In the genomic region with DNA sequence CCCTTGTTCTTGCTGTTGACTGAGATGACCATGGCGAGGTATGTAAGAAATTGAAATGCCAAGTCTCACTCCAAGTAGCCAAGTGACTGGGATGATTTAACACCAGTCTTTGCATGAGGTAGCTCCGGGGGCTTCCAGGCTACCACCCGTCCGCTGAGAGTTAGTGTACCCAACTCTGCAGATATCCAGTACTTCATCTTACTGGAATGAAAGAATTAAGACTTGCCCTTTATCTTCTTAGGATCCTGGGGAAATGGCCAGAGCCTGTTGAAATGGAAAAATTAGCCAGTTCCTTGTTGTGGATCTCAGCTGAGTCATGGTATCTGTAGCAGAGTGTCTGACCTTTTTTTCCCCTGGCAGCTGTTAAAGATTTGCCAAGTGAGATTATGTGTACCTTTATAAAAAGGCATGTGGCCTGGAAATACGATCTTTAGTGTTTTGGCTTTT, we compare ENCODE assay signal across 1 cellular context.
TF ChIP-seq lines count a peak whose summit lies in the region.

No MANE protein-coding gene starts in this region.

TF ChIP-seq in K562, 482 proteins besides CTCF, POLR2A, EP300 and RAD21 (continued from another document and continues in another):
- TF ChIP-seq, protein P1, sequence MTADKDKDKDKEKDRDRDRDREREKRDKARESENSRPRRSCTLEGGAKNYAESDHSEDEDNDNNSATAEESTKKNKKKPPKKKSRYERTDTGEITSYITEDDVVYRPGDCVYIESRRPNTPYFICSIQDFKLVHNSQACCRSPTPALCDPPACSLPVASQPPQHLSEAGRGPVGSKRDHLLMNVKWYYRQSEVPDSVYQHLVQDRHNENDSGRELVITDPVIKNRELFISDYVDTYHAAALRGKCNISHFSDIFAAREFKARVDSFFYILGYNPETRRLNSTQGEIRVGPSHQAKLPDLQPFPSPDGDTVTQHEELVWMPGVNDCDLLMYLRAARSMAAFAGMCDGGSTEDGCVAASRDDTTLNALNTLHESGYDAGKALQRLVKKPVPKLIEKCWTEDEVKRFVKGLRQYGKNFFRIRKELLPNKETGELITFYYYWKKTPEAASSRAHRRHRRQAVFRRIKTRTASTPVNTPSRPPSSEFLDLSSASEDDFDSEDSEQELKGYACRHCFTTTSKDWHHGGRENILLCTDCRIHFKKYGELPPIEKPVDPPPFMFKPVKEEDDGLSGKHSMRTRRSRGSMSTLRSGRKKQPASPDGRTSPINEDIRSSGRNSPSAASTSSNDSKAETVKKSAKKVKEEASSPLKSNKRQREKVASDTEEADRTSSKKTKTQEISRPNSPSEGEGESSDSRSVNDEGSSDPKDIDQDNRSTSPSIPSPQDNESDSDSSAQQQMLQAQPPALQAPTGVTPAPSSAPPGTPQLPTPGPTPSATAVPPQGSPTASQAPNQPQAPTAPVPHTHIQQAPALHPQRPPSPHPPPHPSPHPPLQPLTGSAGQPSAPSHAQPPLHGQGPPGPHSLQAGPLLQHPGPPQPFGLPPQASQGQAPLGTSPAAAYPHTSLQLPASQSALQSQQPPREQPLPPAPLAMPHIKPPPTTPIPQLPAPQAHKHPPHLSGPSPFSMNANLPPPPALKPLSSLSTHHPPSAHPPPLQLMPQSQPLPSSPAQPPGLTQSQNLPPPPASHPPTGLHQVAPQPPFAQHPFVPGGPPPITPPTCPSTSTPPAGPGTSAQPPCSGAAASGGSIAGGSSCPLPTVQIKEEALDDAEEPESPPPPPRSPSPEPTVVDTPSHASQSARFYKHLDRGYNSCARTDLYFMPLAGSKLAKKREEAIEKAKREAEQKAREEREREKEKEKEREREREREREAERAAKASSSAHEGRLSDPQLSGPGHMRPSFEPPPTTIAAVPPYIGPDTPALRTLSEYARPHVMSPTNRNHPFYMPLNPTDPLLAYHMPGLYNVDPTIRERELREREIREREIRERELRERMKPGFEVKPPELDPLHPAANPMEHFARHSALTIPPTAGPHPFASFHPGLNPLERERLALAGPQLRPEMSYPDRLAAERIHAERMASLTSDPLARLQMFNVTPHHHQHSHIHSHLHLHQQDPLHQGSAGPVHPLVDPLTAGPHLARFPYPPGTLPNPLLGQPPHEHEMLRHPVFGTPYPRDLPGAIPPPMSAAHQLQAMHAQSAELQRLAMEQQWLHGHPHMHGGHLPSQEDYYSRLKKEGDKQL (CRISPR knock-in tag; IDR thresholded peaks at IDR 0.05; ENCODE audit: borderline replicate concordance): no peak
- TF ChIP-seq ELF1 (tag; IDR thresholded peaks at IDR 0.05) (no peak), ZNF77 (CRISPR knock-in tag; IDR thresholded peaks at IDR 0.05) (no peak), CBX5 (IDR thresholded peaks at IDR 0.05; ENCODE audit: borderline replicate concordance, low read depth) (no peak), JUN (IDR thresholded peaks at IDR 0.05; ENCODE audit: borderline replicate concordance, low read depth, low read length) (0 out of 2 replicates have a peak, but pooled peaks have one; percentile 2), JUN (CRISPR knock-in tag; IDR thresholded peaks at IDR 0.05; ENCODE audit: borderline replicate concordance) (no peak), NFATC3 (IDR thresholded peaks at IDR 0.05) (no peak), ZBED1 (IDR thresholded peaks at IDR 0.05) (no peak), ZNF586 (CRISPR knock-in tag; conservative IDR thresholded peaks at IDR 0.05) (no peak), NR2C1 (IDR thresholded peaks at IDR 0.05) (no peak), NR2C1 (tag; IDR thresholded peaks at IDR 0.05) (peak; percentile 49; the same call in 1 of the 2 replicates), DNMT1 (IDR thresholded peaks at IDR 0.05) (no peak), HLTF (IDR thresholded peaks at IDR 0.05) (no peak), GATAD2A (IDR thresholded peaks at IDR 0.05) (no peak), SMAD2 (IDR thresholded peaks at IDR 0.05; ENCODE audit: low read depth, low read length) (no peak), EGR1 (conservative IDR thresholded peaks at IDR 0.05) (no peak), CEBPG (CRISPR knock-in tag; IDR thresholded peaks at IDR 0.05) (no peak), CEBPG (tag; conservative IDR thresholded peaks at IDR 0.05 in 1 of 2, IDR thresholded peaks at IDR 0.05 in 1 of 2) (no peak), POU5F1 (IDR thresholded peaks at IDR 0.05; ENCODE audit: borderline replicate concordance, low read depth, low read length, partially characterized antibody) (no peak), ZNF174 (CRISPR knock-in tag; IDR thresholded peaks at IDR 0.05) (no peak), PPARD (CRISPR knock-in tag; IDR thresholded peaks at IDR 0.05) (no peak), BACH1 (tag; IDR thresholded peaks at IDR 0.05) (peak; percentile 89), CSDE1 (IDR thresholded peaks at IDR 0.05) (no peak), GTF2F1 (IDR thresholded peaks at IDR 0.05; ENCODE audit: low read depth, low read length) (no peak), MXI1 (IDR thresholded peaks at IDR 0.05; ENCODE audit: low read depth, low read length) (no peak), STAG1 (CRISPR knock-in tag; IDR thresholded peaks at IDR 0.05; ENCODE audit: borderline replicate concordance) (no peak), ZNF124 (CRISPR knock-in tag; IDR thresholded peaks at IDR 0.05) (no peak), ZSCAN32 (CRISPR knock-in tag; IDR thresholded peaks at IDR 0.05) (no peak), HDAC3 (IDR thresholded peaks at IDR 0.05; ENCODE audit: borderline replicate concordance, partially characterized antibody) (no peak), MAFK (IDR thresholded peaks at IDR 0.05; ENCODE audit: low read length) (peak; percentile 70; the same call in 1 of the 2 replicates), KDM4B (IDR thresholded peaks at IDR 0.05; ENCODE audit: borderline replicate concordance in 2 of 2, low read depth in 1 of 2) (no peak), MEF2A (IDR thresholded peaks at IDR 0.05; ENCODE audit: control insufficient read depth, low read depth, low read length) (no peak), GATA2 (CRISPR knock-in tag; IDR thresholded peaks at IDR 0.05) (peak; percentile 20; the same call in 1 of the 2 replicates), DDX20 (tag; IDR thresholded peaks at IDR 0.05; ENCODE audit: low read depth) (no peak)
- TF ChIP-seq, protein P2, sequence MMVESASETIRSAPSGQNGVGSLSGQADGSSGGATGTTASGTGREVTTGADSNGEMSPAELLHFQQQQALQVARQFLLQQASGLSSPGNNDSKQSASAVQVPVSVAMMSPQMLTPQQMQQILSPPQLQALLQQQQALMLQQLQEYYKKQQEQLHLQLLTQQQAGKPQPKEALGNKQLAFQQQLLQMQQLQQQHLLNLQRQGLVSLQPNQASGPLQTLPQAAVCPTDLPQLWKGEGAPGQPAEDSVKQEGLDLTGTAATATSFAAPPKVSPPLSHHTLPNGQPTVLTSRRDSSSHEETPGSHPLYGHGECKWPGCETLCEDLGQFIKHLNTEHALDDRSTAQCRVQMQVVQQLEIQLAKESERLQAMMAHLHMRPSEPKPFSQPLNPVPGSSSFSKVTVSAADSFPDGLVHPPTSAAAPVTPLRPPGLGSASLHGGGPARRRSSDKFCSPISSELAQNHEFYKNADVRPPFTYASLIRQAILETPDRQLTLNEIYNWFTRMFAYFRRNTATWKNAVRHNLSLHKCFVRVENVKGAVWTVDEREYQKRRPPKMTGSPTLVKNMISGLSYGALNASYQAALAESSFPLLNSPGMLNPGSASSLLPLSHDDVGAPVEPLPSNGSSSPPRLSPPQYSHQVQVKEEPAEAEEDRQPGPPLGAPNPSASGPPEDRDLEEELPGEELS (CRISPR knock-in tag; IDR thresholded peaks at IDR 0.05; ENCODE audit: borderline replicate concordance): no peak
- TF ChIP-seq, protein P3, sequence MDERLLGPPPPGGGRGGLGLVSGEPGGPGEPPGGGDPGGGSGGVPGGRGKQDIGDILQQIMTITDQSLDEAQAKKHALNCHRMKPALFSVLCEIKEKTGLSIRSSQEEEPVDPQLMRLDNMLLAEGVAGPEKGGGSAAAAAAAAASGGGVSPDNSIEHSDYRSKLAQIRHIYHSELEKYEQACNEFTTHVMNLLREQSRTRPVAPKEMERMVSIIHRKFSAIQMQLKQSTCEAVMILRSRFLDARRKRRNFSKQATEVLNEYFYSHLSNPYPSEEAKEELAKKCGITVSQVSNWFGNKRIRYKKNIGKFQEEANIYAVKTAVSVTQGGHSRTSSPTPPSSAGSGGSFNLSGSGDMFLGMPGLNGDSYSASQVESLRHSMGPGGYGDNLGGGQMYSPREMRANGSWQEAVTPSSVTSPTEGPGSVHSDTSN (CRISPR knock-in tag; IDR thresholded peaks at IDR 0.05; ENCODE audit: low read depth): no peak
- TF ChIP-seq, protein P3 (tag; conservative IDR thresholded peaks at IDR 0.05; ENCODE audit: low read depth): 0 out of 2 replicates have a peak, but pooled peaks have one; percentile 29
- TF ChIP-seq, protein P4, sequence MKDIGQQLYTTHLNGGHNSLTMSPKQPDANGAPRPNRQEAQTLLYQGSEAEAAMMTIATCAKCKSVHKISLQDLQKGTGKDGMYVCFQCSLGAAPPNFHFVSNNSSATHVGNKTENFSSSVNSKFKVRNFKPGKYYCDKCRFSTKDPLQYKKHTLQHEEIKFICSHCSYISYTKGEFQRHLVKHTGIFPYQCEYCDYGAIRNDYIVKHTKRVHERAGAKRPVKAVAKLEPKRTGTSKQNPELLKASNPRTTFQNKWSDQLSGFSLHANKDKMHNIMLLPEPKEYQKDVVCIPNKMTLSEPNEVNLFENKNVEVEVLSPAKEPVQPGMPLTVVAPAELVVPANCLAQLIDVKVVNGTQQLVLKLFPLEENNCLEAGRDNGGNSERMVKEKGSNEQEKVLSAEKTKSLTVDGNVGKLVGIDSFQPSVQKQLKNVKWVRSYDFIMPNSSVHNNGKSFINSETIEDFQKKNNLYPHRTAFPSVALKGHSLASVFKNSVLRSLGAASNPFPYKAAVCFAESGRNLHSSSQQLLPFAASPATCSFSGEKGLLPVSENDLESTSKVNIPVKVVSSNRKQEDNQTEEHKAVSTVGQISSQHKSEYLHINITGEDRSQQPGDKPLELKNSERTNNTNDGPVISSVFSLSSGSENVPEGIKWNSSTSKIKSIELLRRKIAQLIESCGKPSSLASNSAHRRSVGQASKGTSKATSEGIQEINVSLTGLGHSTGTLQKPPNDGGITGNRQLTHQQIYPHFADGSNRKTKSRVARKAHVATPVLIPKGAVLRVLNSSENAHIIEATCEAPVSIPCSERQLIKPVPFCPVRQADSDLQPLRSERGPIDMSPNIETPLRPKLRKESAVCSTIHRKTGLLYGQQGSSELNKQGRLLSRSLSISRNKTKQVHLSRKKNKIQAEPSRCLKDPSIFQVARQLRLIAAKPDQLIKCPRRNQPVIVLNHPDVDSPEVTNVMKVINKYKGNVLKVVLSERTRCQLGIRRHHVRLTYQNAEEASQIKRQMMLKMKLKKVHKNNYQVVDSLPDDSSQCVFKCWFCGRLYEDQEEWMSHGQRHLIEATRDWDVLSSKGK (CRISPR knock-in tag; IDR thresholded peaks at IDR 0.05): no peak
- TF ChIP-seq, protein P5, sequence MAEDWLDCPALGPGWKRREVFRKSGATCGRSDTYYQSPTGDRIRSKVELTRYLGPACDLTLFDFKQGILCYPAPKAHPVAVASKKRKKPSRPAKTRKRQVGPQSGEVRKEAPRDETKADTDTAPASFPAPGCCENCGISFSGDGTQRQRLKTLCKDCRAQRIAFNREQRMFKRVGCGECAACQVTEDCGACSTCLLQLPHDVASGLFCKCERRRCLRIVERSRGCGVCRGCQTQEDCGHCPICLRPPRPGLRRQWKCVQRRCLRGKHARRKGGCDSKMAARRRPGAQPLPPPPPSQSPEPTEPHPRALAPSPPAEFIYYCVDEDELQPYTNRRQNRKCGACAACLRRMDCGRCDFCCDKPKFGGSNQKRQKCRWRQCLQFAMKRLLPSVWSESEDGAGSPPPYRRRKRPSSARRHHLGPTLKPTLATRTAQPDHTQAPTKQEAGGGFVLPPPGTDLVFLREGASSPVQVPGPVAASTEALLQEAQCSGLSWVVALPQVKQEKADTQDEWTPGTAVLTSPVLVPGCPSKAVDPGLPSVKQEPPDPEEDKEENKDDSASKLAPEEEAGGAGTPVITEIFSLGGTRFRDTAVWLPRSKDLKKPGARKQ (CRISPR knock-in tag; IDR thresholded peaks at IDR 0.05): no peak
- TF ChIP-seq, protein P6, sequence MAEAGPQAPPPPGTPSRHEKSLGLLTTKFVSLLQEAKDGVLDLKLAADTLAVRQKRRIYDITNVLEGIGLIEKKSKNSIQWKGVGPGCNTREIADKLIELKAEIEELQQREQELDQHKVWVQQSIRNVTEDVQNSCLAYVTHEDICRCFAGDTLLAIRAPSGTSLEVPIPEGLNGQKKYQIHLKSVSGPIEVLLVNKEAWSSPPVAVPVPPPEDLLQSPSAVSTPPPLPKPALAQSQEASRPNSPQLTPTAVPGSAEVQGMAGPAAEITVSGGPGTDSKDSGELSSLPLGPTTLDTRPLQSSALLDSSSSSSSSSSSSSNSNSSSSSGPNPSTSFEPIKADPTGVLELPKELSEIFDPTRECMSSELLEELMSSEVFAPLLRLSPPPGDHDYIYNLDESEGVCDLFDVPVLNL (CRISPR knock-in tag; IDR thresholded peaks at IDR 0.05; ENCODE audit: low read depth): no peak
- TF ChIP-seq, protein P7, sequence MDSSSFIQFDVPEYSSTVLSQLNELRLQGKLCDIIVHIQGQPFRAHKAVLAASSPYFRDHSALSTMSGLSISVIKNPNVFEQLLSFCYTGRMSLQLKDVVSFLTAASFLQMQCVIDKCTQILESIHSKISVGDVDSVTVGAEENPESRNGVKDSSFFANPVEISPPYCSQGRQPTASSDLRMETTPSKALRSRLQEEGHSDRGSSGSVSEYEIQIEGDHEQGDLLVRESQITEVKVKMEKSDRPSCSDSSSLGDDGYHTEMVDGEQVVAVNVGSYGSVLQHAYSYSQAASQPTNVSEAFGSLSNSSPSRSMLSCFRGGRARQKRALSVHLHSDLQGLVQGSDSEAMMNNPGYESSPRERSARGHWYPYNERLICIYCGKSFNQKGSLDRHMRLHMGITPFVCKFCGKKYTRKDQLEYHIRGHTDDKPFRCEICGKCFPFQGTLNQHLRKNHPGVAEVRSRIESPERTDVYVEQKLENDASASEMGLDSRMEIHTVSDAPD (CRISPR knock-in tag; IDR thresholded peaks at IDR 0.05): no peak
